In genomic region chr6:161409353-161409752, GRCh38 we compare ENCODE assay signal across 24 cellular contexts.
DNase-seq lines count a peak whose midpoint lies in the region; ATAC-seq, FAIRE-seq and TF ChIP-seq lines count a peak whose summit lies in the region.
"Had no signal": no experiment of that assay in that cellular context is flagged by ENCODE, and none has a peak within 500 bp of the region (broad histone marks: within the 10 kb centered on the region; RNA-seq: fewer than 3 reads in every experiment).

No MANE protein-coding gene starts in this region.

- H3K4me2 ChIP-seq in neural progenitor cell: no peak overlapping the region
- H3K4me2 ChIP-seq: BLaER1 treated with 17β-estradiol and CSF1 and Interleukin-3, amounts not matched to agents 10 nM and 100 nM had no signal

- no peaks in the 10 kb centered on the region for H4K20me1 ChIP-seq in neural progenitor cell (ENCODE audit: low read depth)
- H4K20me1 ChIP-seq: BLaER1 treated with 17β-estradiol and CSF1 and Interleukin-3, amounts not matched to agents 10 nM and 100 nM had no signal

- no peak overlapping the region for H3K27ac Mint-ChIP-seq in neural progenitor cell
- H3K27ac Mint-ChIP-seq: CD4-positive, alpha-beta memory T cell had no signal

- DNase-seq in Right ventricle myocardium superior (no peak), right atrium auricular region (ENCODE audit: low spot score) (no peak), gastrocnemius medialis (no peak), neural progenitor cell (ENCODE audit: low spot score) (no peak)
- DNase-seq: ACHN; CD4-positive, alpha-beta memory T cell; DND-41; GOT3; IMR-90; MV-4-11; NCI-H1417; NCI-H1694 treated with DMSO at 0.1 percent for 48 hours; NCI-H2081 treated with DMSO at 0.1 percent for 48 hours; NCI-H446; NCI-H526; Peyer's patch had no signal

- H3K27ac ChIP-seq in right atrium auricular region (no peak overlapping the region), cingulate gyrus (ENCODE audit: low read depth, low read length) (peak overlapping the region; percentile 42), gastrocnemius medialis (peak overlapping the region; percentile 14 to 67 (median 52)), neural progenitor cell (no peak overlapping the region)
- H3K27ac ChIP-seq: 22Rv1; BLaER1 treated with 17β-estradiol and CSF1 and Interleukin-3, amounts not matched to agents 10 nM and 100 nM; Peyer's patch had no signal

- no peak overlapping the region for H3K4me3 Mint-ChIP-seq in neural progenitor cell
- H3K4me3 Mint-ChIP-seq: CD4-positive, alpha-beta memory T cell had no signal

- H3K4me1 ChIP-seq in right atrium auricular region (peaks cover 0 to 4% of the 10 kb centered on the region in 2 donors), gastrocnemius medialis (peaks cover 28 to 41% of the 10 kb centered on the region in 2 donors), neural progenitor cell (peaks cover 16% of the 10 kb centered on the region)
- H3K4me1 ChIP-seq: Peyer's patch had no signal

- H3K27me3 Mint-ChIP-seq in neural progenitor cell (ENCODE audit: insufficient read depth, low read depth): peaks cover 3% of the 10 kb centered on the region

- peaks cover 8% of the 10 kb centered on the region for H3F3A ChIP-seq in neural progenitor cell (ENCODE audit: low read depth)

- no peaks in the 10 kb centered on the region for H3K79me2 ChIP-seq in neural progenitor cell (ENCODE audit: low read depth)

- no peaks in the 10 kb centered on the region for H3K36me3 ChIP-seq in right atrium auricular region
- no peaks in the 10 kb centered on the region for H3K36me3 ChIP-seq in gastrocnemius medialis
- no peaks in the 10 kb centered on the region for H3K36me3 ChIP-seq in neural progenitor cell
- H3K36me3 ChIP-seq: BLaER1 treated with 17β-estradiol and CSF1 and Interleukin-3, amounts not matched to agents 10 nM and 100 nM; Peyer's patch had no signal

- no peak overlapping the region for H3K4me3 ChIP-seq in right atrium auricular region
- H3K4me3 ChIP-seq in gastrocnemius medialis: no peak overlapping the region
- H3K4me3 ChIP-seq in neural progenitor cell: no peak overlapping the region
- H3K4me3 ChIP-seq: BLaER1 treated with 17β-estradiol and CSF1 and Interleukin-3, amounts not matched to agents 10 nM and 100 nM; Peyer's patch had no signal

- H3K27me3 ChIP-seq in right atrium auricular region: no peaks in the 10 kb centered on the region
- H3K27me3 ChIP-seq in gastrocnemius medialis: no peaks in the 10 kb centered on the region
- no peaks in the 10 kb centered on the region for H3K27me3 ChIP-seq in neural progenitor cell
- H3K27me3 ChIP-seq: BLaER1 treated with 17β-estradiol and CSF1 and Interleukin-3, amounts not matched to agents 10 nM and 100 nM; Peyer's patch had no signal

- no peak for TF ChIP-seq CTCF in right atrium auricular region (IDR thresholded peaks at IDR 0.05)
- TF ChIP-seq CTCF in gastrocnemius medialis (IDR thresholded peaks at IDR 0.05 in 4 of 5, conservative IDR thresholded peaks at IDR 0.05 in 1 of 5): no peak
- no peak for TF ChIP-seq CTCF in neural progenitor cell (IDR thresholded peaks at IDR 0.05)

- H3K36me3 Mint-ChIP-seq in neural progenitor cell: peaks cover 4% of the 10 kb centered on the region
- H3K36me3 Mint-ChIP-seq: CD4-positive, alpha-beta memory T cell had no signal

- peaks cover 34% of the 10 kb centered on the region for H3K4me1 Mint-ChIP-seq in neural progenitor cell
- H3K4me1 Mint-ChIP-seq: CD4-positive, alpha-beta memory T cell had no signal

- H2AFZ ChIP-seq in neural progenitor cell (replicated peaks): no peak overlapping the region

- no peak for TF ChIP-seq POLR2A in gastrocnemius medialis (IDR thresholded peaks at IDR 0.05)

- H3K9me3 ChIP-seq in right atrium auricular region (no peaks in the 10 kb centered on the region), gastrocnemius medialis (no peaks in the 10 kb centered on the region), neural progenitor cell (ENCODE audit: low read depth) (no peaks in the 10 kb centered on the region)
- H3K9me3 ChIP-seq: Peyer's patch had no signal

- H3K9me3 Mint-ChIP-seq in neural progenitor cell: peaks cover 7% of the 10 kb centered on the region

- intact Hi-C loops in Right ventricle myocardium superior (cut with DNase I) (no loop called here), gastrocnemius medialis (cut with DNase I; ENCODE audit: low total_unique reads) (no loop called here)

- no peak overlapping the region for H3K9ac ChIP-seq in neural progenitor cell
- H3K9ac ChIP-seq: BLaER1 treated with 17β-estradiol and CSF1 and Interleukin-3, amounts not matched to agents 10 nM and 100 nM had no signal

- FAIRE-seq in TTC549 (lab: Jason Lieb, UNC): peak; percentile 76
- FAIRE-seq: GM12891 had no signal

- ATAC-seq in Right ventricle myocardium superior (ENCODE audit: poor library complexity) (peak; percentile 62), gastrocnemius medialis (no peak), HG03108 (IDR thresholded peaks at IDR 0.05; ENCODE audit: unreplicated experiment) (no peak), GM18873 (IDR thresholded peaks at IDR 0.05; ENCODE audit: low FRiP score, unreplicated experiment) (no peak)
- ATAC-seq: HCT116 had no signal

- in situ Hi-C loops in gastrocnemius medialis (cut with MboI; ENCODE audit: low sequenced_read_pairs in 4 of 4): loop anchor here in 2 of 4 donors (25.0 kb wide), 1 partner anchor 1328 kb away; the partner anchor contains the start of genes PACRG (in 2 of the 2) and PRKN (in 2 of the 2)

Comparison
In these comparisons a context has a peak if more than half of its experiments do, and no peak if none do; other contexts are left out.
1. H3K27ac ChIP-seq: peak in cingulate gyrus (single experiment) and gastrocnemius medialis (4 of 4); none in right atrium auricular region (0 of 2) and neural progenitor cell (single experiment).